Comparison of ENCODE assay signal across 18 cellular contexts in genomic region chr2:2827691-2828315, GRCh38.
"Had no signal": no experiment of that assay in that cellular context is flagged by ENCODE, and none has a peak within 500 bp of the region (broad histone marks: within the 10 kb centered on the region; RNA-seq: fewer than 3 reads in every experiment).

No MANE protein-coding gene starts in this region.

- H3K27me3 ChIP-seq: hepatocyte, testis had no signal

- H3K36me3 Mint-ChIP-seq: brain, natural killer cell, type B pancreatic cell had no signal

- ATAC-seq: lower lobe of right lung; natural killer cell; stimulated activated naive CD8-positive, alpha-beta T cell treated with anti-CD3 and anti-CD28 coated beads, Interleukin-15, amount 100 ng/mL, for 72 hours had no signal

- H3K27me3 Mint-ChIP-seq: activated T-cell treated with anti-CD3 and anti-CD28 coated beads, Interleukin-2, amount 50 U/mL, for 24 hours; stimulated activated naive CD8-positive, alpha-beta T cell treated with anti-CD3 and anti-CD28 coated beads, Interleukin-15, amount 100 ng/mL, for 72 hours had no signal

- H3K9me3 Mint-ChIP-seq: activated naive CD4-positive, alpha-beta T cell treated with anti-CD3 and anti-CD28 coated beads for 36 hours; type B pancreatic cell had no signal

- H3K36me3 ChIP-seq: lower lobe of right lung had no signal

- H3K27ac Mint-ChIP-seq: activated naive CD4-positive, alpha-beta T cell treated with anti-CD3 and anti-CD28 coated beads for 36 hours; activated T-cell treated with anti-CD3 and anti-CD28 coated beads, Interleukin-2, amount 50 U/mL, for 24 hours; natural killer cell; stimulated activated naive CD8-positive, alpha-beta T cell treated with anti-CD3 and anti-CD28 coated beads, Interleukin-15, amount 100 ng/mL, for 72 hours; type B pancreatic cell had no signal

- H3K4me1 ChIP-seq: lower lobe of right lung, testis had no signal

- H3K4me2 ChIP-seq: hepatocyte had no signal

- H3K4me3 ChIP-seq: hepatocyte, lower lobe of right lung, testis had no signal

- H3K4me3 Mint-ChIP-seq: activated naive CD4-positive, alpha-beta T cell treated with anti-CD3 and anti-CD28 coated beads for 36 hours; activated T-cell treated with anti-CD3 and anti-CD28 coated beads, Interleukin-2, amount 50 U/mL, for 24 hours; brain; natural killer cell; stimulated activated naive CD8-positive, alpha-beta T cell treated with anti-CD3 and anti-CD28 coated beads, Interleukin-15, amount 100 ng/mL, for 72 hours; type B pancreatic cell had no signal

- H3K4me1 Mint-ChIP-seq: natural killer cell; stimulated activated naive CD8-positive, alpha-beta T cell treated with anti-CD3 and anti-CD28 coated beads, Interleukin-15, amount 100 ng/mL, for 72 hours had no signal

- H3K9me3 ChIP-seq: lower lobe of right lung, testis had no signal

- DNase-seq: activated CD4-positive, alpha-beta T cell treated with anti-CD3 and anti-CD28 coated beads, Interleukin-2, amount 50 U/mL, for 1 hour; activated CD4-positive, CD25-positive, alpha-beta regulatory T cell; activated naive CD4-positive, alpha-beta T cell treated with anti-CD3 and anti-CD28 coated beads for 36 hours; activated T-cell treated with anti-CD3 and anti-CD28 coated beads, Interleukin-2, amount 50 U/mL, for 24 hours; central memory CD4-positive, alpha-beta T cell; cortex of kidney; effector memory CD4-positive, alpha-beta T cell; foreskin fibroblast; left cardiac atrium; lower lobe of right lung; retina; stimulated activated naive CD8-positive, alpha-beta T cell treated with anti-CD3 and anti-CD28 coated beads, Interleukin-15, amount 100 ng/mL, for 72 hours; T1000; testis had no signal

- H3K27ac ChIP-seq: hepatocyte, lower lobe of right lung, testis had no signal
